ENCODE assay signal across 21 cellular contexts in the genomic region with DNA sequence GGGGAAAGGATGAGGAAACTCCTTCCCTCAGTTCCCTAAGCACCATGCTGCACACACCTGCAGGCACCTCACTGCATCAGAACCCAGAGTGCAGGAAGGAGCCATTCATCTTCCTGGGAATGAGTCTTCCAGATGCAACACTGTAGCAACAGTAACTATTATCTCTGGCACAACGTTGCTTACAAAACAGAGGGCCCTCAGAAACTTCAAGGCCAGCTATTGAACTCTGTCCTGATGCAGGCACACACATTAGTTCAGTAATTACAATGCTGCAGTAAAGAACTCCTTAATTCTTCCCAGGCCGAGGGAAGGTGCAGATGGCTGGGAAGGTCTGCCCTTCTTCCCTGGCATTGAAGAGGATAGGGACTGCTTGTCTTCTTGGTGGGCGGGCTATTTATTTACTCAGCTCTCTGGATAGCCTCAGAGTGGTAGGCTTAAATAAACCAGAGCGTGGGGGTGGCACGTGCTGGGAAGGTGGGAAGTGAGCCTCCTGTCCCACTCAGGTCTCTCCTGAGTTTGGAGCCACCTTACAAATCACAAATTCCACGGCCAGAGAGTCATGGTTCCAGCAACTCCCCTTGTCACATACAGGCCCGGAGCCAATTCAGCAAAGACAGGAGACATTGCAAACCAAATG.
"Had no signal": no experiment of that assay in that cellular context is flagged by ENCODE, and none has a peak within 500 bp of the region (broad histone marks: within the 10 kb centered on the region; RNA-seq: fewer than 3 reads in every experiment).

No MANE protein-coding gene starts in this region.

- DNase-seq: activated CD4-positive, alpha-beta T cell treated with anti-CD3 and anti-CD28 coated beads for 48 hours; activated CD8-positive, alpha-beta memory T cell treated with anti-CD3 and anti-CD28 coated beads, Interleukin-2, amount 50 U/mL, for 4 hours; activated CD8-positive, alpha-beta T cell treated with anti-CD3 and anti-CD28 coated beads, Interleukin-2, amount 10 ng/mL, durations not matched to agents 7 days and 5 days; activated effector memory CD4-positive, alpha-beta T cell treated with anti-CD3 and anti-CD28 coated beads, Interleukin-2, amount 50 U/mL, for 16 hours; activated T-cell treated with anti-CD3 and anti-CD28 coated beads, Interleukin-2, amount 50 U/mL, for 48 hours; caudate nucleus; colonic mucosa; esophagus squamous epithelium; heart right ventricle; ovary; stimulated activated CD4-positive, alpha-beta T cell treated with anti-CD3 and anti-CD28 coated beads, Interleukin-1b, Interleukin-23, amount 100 ng/mL, for 48 hours; stimulated activated naive CD8-positive, alpha-beta T cell treated with anti-CD3 and anti-CD28 coated beads, Interleukin-15, amount 100 ng/mL, for 72 hours; T-helper 17 cell had no signal

- H3K4me1 ChIP-seq: adrenal gland, colonic mucosa had no signal

- H3K36me3 Mint-ChIP-seq: activated naive CD4-positive, alpha-beta T cell treated with anti-CD3 and anti-CD28 coated beads, Interleukin-2, amount 50 U/mL, for 24 hours; WTC11 had no signal

- H3K4me3 Mint-ChIP-seq: activated CD8-positive, alpha-beta T cell treated with anti-CD3 and anti-CD28 coated beads, Interleukin-2, amount 10 ng/mL, durations not matched to agents 7 days and 5 days; activated naive CD4-positive, alpha-beta T cell treated with anti-CD3 and anti-CD28 coated beads, Interleukin-2, amount 50 U/mL, for 24 hours; neural crest cell; stimulated activated naive CD8-positive, alpha-beta T cell treated with anti-CD3 and anti-CD28 coated beads, Interleukin-15, amount 100 ng/mL, for 72 hours; T-helper 17 cell; WTC11 had no signal

- H3K27ac ChIP-seq: adrenal gland, colonic mucosa, esophagus squamous epithelium, gastroesophageal sphincter, ovary, thoracic aorta had no signal

- H3K4me3 ChIP-seq: adrenal gland, colonic mucosa, esophagus squamous epithelium, gastroesophageal sphincter, heart right ventricle, lung, ovary, thoracic aorta had no signal

- H3K36me3 ChIP-seq: adrenal gland, colonic mucosa, esophagus squamous epithelium, gastroesophageal sphincter, heart right ventricle, ovary, thoracic aorta had no signal

- H3K4me1 Mint-ChIP-seq: activated naive CD4-positive, alpha-beta T cell treated with anti-CD3 and anti-CD28 coated beads, Interleukin-2, amount 50 U/mL, for 24 hours; stimulated activated naive CD8-positive, alpha-beta T cell treated with anti-CD3 and anti-CD28 coated beads, Interleukin-15, amount 100 ng/mL, for 72 hours; T-helper 17 cell; WTC11 had no signal

- H3K27me3 ChIP-seq: adrenal gland, colonic mucosa, esophagus squamous epithelium, gastroesophageal sphincter, heart right ventricle, ovary had no signal

- H3K9me3 Mint-ChIP-seq: activated naive CD4-positive, alpha-beta T cell treated with anti-CD3 and anti-CD28 coated beads, Interleukin-2, amount 50 U/mL, for 24 hours; neural crest cell; stimulated activated naive CD8-positive, alpha-beta T cell treated with anti-CD3 and anti-CD28 coated beads, Interleukin-15, amount 100 ng/mL, for 72 hours; WTC11 had no signal

- ATAC-seq: activated CD8-positive, alpha-beta T cell treated with anti-CD3 and anti-CD28 coated beads, Interleukin-2, amount 10 ng/mL, durations not matched to agents 7 days and 5 days; gastroesophageal sphincter; heart right ventricle; sciatic nerve; stimulated activated naive CD8-positive, alpha-beta T cell treated with anti-CD3 and anti-CD28 coated beads, Interleukin-15, amount 100 ng/mL, for 72 hours; T-helper 17 cell; WTC11 had no signal

- H3K27ac Mint-ChIP-seq: activated CD8-positive, alpha-beta T cell treated with anti-CD3 and anti-CD28 coated beads, Interleukin-2, amount 10 ng/mL, durations not matched to agents 7 days and 5 days; activated naive CD4-positive, alpha-beta T cell treated with anti-CD3 and anti-CD28 coated beads, Interleukin-2, amount 50 U/mL, for 24 hours; T-helper 17 cell; WTC11 had no signal

- H3K9me3 ChIP-seq: adrenal gland, colonic mucosa, esophagus squamous epithelium, gastroesophageal sphincter, heart right ventricle, ovary, thoracic aorta had no signal
